8 cellular contexts compared by ENCODE assay signal in the genomic region with DNA sequence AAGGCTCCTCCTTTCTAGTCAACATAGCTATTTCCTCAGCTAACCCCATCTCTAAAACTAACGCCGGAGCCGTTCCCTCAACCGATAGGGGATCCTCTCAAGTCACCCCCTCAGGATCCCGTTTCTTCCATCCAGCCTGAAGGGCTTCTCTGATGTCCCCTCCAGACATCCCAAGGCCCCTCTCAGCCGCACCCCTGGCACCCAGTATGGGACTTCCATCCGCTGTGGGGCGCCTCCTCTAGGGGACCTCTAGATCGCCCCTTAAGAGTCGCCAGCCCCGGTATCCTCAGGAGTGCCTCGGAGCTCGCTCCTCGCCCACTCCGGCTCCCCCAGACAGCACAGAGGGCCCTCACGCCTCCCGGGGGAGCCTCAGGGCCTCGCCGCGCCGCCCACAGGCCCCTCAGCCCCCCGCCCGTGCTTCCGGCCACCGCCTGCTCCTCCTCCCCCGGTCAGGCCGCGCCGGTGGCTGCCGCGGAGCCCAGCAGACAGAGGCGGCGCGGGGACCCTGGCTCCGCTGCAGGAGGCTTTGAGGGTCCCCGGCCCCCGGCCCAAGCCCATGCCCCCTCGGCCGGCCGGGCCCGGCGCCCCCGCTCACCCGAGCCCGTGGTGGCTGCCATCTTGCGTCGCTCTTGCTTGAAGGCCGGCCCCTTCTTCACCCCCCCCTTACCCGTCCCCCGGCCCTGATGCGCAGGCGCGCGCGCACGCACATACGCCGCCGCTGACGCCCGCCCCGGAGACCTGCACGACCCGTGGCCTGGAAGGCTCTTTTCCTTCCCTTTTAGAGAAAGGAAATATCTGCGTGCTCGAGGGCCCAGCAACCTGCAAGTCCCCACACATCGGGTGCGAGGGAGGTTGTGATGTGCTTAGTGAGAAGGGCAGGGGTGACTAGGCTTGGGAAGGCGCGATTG. TPM values are rescaled to one million over a fixed set of nuclear protein-coding genes. Genes with fewer than 3 reads are reported as not detected.
DNase-seq lines count a peak whose midpoint lies in the region; ATAC-seq and TF ChIP-seq lines count a peak whose summit lies in the region.

Gene UBE2V1, minus strand, starts transcription at position 639 of the 908 bp plus-strand sequence. Its CDS starts 22 bp downstream, at position 617.

- TF ChIP-seq CTCF in Caco-2 (IDR thresholded peaks at IDR 0.05; ENCODE audit: insufficient read depth in 1 of 2, low read depth in 1 of 2, low read length in 1 of 2, severe bottlenecking in 1 of 2, unreplicated experiment in 1 of 2) (peak; percentile 39 to 74), fibroblast of mammary gland (conservative IDR thresholded peaks at IDR 0.05; ENCODE audit: control insufficient read depth, insufficient read depth, low read depth, low read length) (peak; percentile 33), natural killer cell (IDR thresholded peaks at IDR 0.05) (peak; percentile 23)

- peaks cover 60% of the 10 kb centered on the region for H3K4me1 ChIP-seq in Caco-2

- intact Hi-C loops in Caco-2 (cut with micrococcal nuclease; ENCODE audit: unreplicated experiment): no loop called here
- intact Hi-C loops in activated T-helper 2 cell treated with anti-CD3 and anti-CD28 coated beads, Interferon-gamma antibody, Interleukin-2, Interleukin-4, amounts not matched to agents 10 μg/mL and 5 μg/mL and 100 μg/mL, durations not matched to agents 14 hours and 24 hours and 36 hours (cut with micrococcal nuclease): loop anchor here (2.0 to 10.0 kb wide), 7 partner anchors 34 to 835 kb away; partner anchors contain the start of gene ZNFX1
- intact Hi-C loops in natural killer cell (cut with micrococcal nuclease): loop anchor here (2.0 to 10.0 kb wide), 3 partner anchors 40 to 448 kb away; partner anchors contain the start of gene PEDS1

- CTCF ChIA-PET in Caco-2 (lab: Charles Lee): interaction anchor here (0.5 to 2.6 kb wide), 11 partner anchors 12 to 391 kb away, joined by 3 to 17 read pairs (median 4); partner anchors contain the start of gene PEDS1

- H3K9me3 Mint-ChIP-seq in Caco-2 (ENCODE audit: unreplicated experiment) (no peaks in the 10 kb centered on the region), natural killer cell (no peaks in the 10 kb centered on the region)
- H3K9me3 Mint-ChIP-seq in activated T-helper 2 cell treated with anti-CD3 and anti-CD28 coated beads, Interferon-gamma antibody, Interleukin-2, Interleukin-4, amounts not matched to agents 10 μg/mL and 5 μg/mL and 100 μg/mL, durations not matched to agents 14 hours and 24 hours and 36 hours: no peaks in the 10 kb centered on the region

- H3K4me3 ChIP-seq in Caco-2 (ENCODE audit: low read depth, low read length) (peak within 1 kb of the TSS; percentile 83), fibroblast of mammary gland (ENCODE audit: control insufficient read depth, low read depth, low read length) (peak within 1 kb of the TSS; percentile 97)

- peak within 1 kb of the TSS; percentile 96 for H3K4me3 Mint-ChIP-seq in Caco-2 (ENCODE audit: unreplicated experiment)
- peak within 1 kb of the TSS; percentile 99 for H3K4me3 Mint-ChIP-seq in activated T-helper 2 cell treated with anti-CD3 and anti-CD28 coated beads, Interferon-gamma antibody, Interleukin-2, Interleukin-4, amounts not matched to agents 10 μg/mL and 5 μg/mL and 100 μg/mL, durations not matched to agents 14 hours and 24 hours and 36 hours (ENCODE audit: low read depth)
- peak within 1 kb of the TSS; percentile 100 for H3K4me3 Mint-ChIP-seq in natural killer cell

- H3K36me3 ChIP-seq in Caco-2 (ENCODE audit: control insufficient read depth, insufficient read depth, low read length): 0 out of 2 replicates have a peak, but pooled peaks cover 2% of the 10 kb centered on the region

- POLR2A ChIA-PET in Caco-2 (lab: Charles Lee): interaction anchor here (0.5 to 1.5 kb wide), 9 partner anchors 9 to 55 kb away, joined by 3 to 5 read pairs (median 4); no protein-coding TSS in a partner anchor

- H3K27me3 Mint-ChIP-seq in Caco-2 (ENCODE audit: insufficient read depth, unreplicated experiment): no peaks in the 10 kb centered on the region
- no peaks in the 10 kb centered on the region for H3K27me3 Mint-ChIP-seq in activated T-helper 2 cell treated with anti-CD3 and anti-CD28 coated beads, Interferon-gamma antibody, Interleukin-2, Interleukin-4, amounts not matched to agents 10 μg/mL and 5 μg/mL and 100 μg/mL, durations not matched to agents 14 hours and 24 hours and 36 hours (ENCODE audit: low read depth)
- no peaks in the 10 kb centered on the region for H3K27me3 Mint-ChIP-seq in natural killer cell (ENCODE audit: low read depth in 2 of 2)

- H3K4me1 Mint-ChIP-seq in Caco-2 (ENCODE audit: low read depth, unreplicated experiment): peaks cover 69% of the 10 kb centered on the region
- H3K4me1 Mint-ChIP-seq in activated T-helper 2 cell treated with anti-CD3 and anti-CD28 coated beads, Interferon-gamma antibody, Interleukin-2, Interleukin-4, amounts not matched to agents 10 μg/mL and 5 μg/mL and 100 μg/mL, durations not matched to agents 14 hours and 24 hours and 36 hours (ENCODE audit: low read depth): peaks cover 69% of the 10 kb centered on the region
- H3K4me1 Mint-ChIP-seq in natural killer cell: peaks cover 79 to 82% of the 10 kb centered on the region in 2 donors

- H3K9me3 ChIP-seq in Caco-2: no peaks in the 10 kb centered on the region

- DNase-seq in Caco-2 (peak; percentile 95 to 96), LoVo (ENCODE audit: low spot score) (peak; percentile 83), fibroblast of mammary gland (ENCODE audit: low read depth) (peak; percentile 77), natural killer cell (peak; percentile 81)
- peak; percentile 82 for DNase-seq in activated T-helper 2 cell treated with anti-CD3 and anti-CD28 coated beads, Interferon-gamma antibody, Interleukin-2, Interleukin-4, amounts not matched to agents 10 μg/mL and 5 μg/mL and 100 μg/mL, durations not matched to agents 14 hours and 24 hours and 36 hours (ENCODE audit: low spot score)
- DNase-seq in stimulated activated naive CD4-positive, alpha-beta T cell (lab: John Stamatoyannopoulos, UW): peak; percentile 83 to 92 (median 86)

- no peaks in the 10 kb centered on the region for H3K27me3 ChIP-seq in Caco-2 (replicated peaks; ENCODE audit: control insufficient read depth, insufficient read depth, low read length)

- H3K36me3 Mint-ChIP-seq in Caco-2 (ENCODE audit: insufficient read depth, unreplicated experiment) (peaks cover 47% of the 10 kb centered on the region), natural killer cell (no peaks in the 10 kb centered on the region)
- peaks cover 43% of the 10 kb centered on the region for H3K36me3 Mint-ChIP-seq in activated T-helper 2 cell treated with anti-CD3 and anti-CD28 coated beads, Interferon-gamma antibody, Interleukin-2, Interleukin-4, amounts not matched to agents 10 μg/mL and 5 μg/mL and 100 μg/mL, durations not matched to agents 14 hours and 24 hours and 36 hours (ENCODE audit: low read depth)

- BruUV-seq in Caco-2 (replicated peaks; lab: Mats Ljungman, UMichigan): no TSS peak

- ATAC-seq in GM21576 (IDR thresholded peaks at IDR 0.05; ENCODE audit: unreplicated experiment): peak; percentile 35
- ATAC-seq in natural killer cell: peak; percentile 60 to 83 (median 70)

- TF ChIP-seq POLR2A in Raji (IDR thresholded peaks at IDR 0.05; ENCODE audit: insufficient read depth, low read depth, low read length): peak; percentile 86

- H3K27ac Mint-ChIP-seq in Caco-2 (ENCODE audit: unreplicated experiment): peak within 1 kb of the TSS; percentile 93
- peak within 1 kb of the TSS; percentile 98 for H3K27ac Mint-ChIP-seq in activated T-helper 2 cell treated with anti-CD3 and anti-CD28 coated beads, Interferon-gamma antibody, Interleukin-2, Interleukin-4, amounts not matched to agents 10 μg/mL and 5 μg/mL and 100 μg/mL, durations not matched to agents 14 hours and 24 hours and 36 hours
- H3K27ac Mint-ChIP-seq in natural killer cell: peak within 1 kb of the TSS; percentile 95 to 99

RNA-seq across cellular contexts. Expression of gene UBE2V1, which starts in this region (rescaled TPM):
- total RNA-seq in Caco-2 (2022) (485 and 509 TPM in 2 replicates), natural killer cell (100 to 1,000 TPM; 194 to 238 (median 236) TPM)
- total RNA-seq in activated T-helper 2 cell treated with anti-CD3 and anti-CD28 coated beads, Interferon-gamma antibody, Interleukin-2, Interleukin-4, amounts not matched to agents 10 μg/mL and 5 μg/mL and 100 μg/mL, durations not matched to agents 14 hours and 24 hours and 36 hours: 158 and 174 TPM in 2 replicates

Comparison
In these comparisons a context has a peak if more than half of its experiments do, and no peak if none do; other contexts are left out.
1. Peak in every context shown above with its lines: DNase-seq, ATAC-seq and H3K4me3 ChIP-seq.